ENCODE assay signal across 8 cellular contexts in genomic region chr14:23988610-23989363, GRCh38. TPM values are rescaled to one million over a fixed set of nuclear protein-coding genes. Genes with fewer than 3 reads are reported as not detected.
DNase-seq lines count a peak whose midpoint lies in the region; ATAC-seq and TF ChIP-seq lines count a peak whose summit lies in the region.
"Not testable (repeated sequence)": the region's sequence is repeated elsewhere in the genome, so short reads cannot be mapped to it uniquely, and the experiment has no call there.

Gene DHRS4L2, plus strand, starts transcription at chr14:23988929. Its CDS starts 19 bp downstream, at chr14:23988948.

- TF ChIP-seq CTCF in foreskin fibroblast (IDR thresholded peaks at IDR 0.05; ENCODE audit: low read depth, low read length); neural crest cell (conservative IDR thresholded peaks at IDR 0.05): not testable (repeated sequence)

- not testable (repeated sequence) for H3K27me3 Mint-ChIP-seq in neural crest cell (ENCODE audit: low read depth); stimulated activated memory B cell treated with anti-CD40 and anti-IgM and Interleukin-4, amounts not matched to agents 10 μg/mL and 1 μg/mL and 100 μg/mL, for 72 hours

- H3K9me3 Mint-ChIP-seq in neural crest cell; stimulated activated memory B cell treated with anti-CD40 and anti-IgM and Interleukin-4, amounts not matched to agents 10 μg/mL and 1 μg/mL and 100 μg/mL, for 72 hours: not testable (repeated sequence)

- H3K4me3 ChIP-seq in SJCRH30: not testable (repeated sequence)
- H3K4me3 ChIP-seq in foreskin fibroblast (ENCODE audit: low read depth in 1 of 2, low read length in 2 of 2): peak within 1 kb of the TSS in 1 of 2 donors; percentile 24

- H3K4me1 Mint-ChIP-seq in neural crest cell: peaks cover 16% of the 10 kb centered on the region
- H3K4me1 Mint-ChIP-seq in stimulated activated memory B cell treated with anti-CD40 and anti-IgM and Interleukin-4, amounts not matched to agents 10 μg/mL and 1 μg/mL and 100 μg/mL, for 72 hours: peaks cover 20% of the 10 kb centered on the region

- H3K4me1 ChIP-seq in SJCRH30: not testable (repeated sequence)

- peak within 1 kb of the TSS; percentile 16 for H3K4me3 Mint-ChIP-seq in neural crest cell
- peak within 1 kb of the TSS; percentile 82 for H3K4me3 Mint-ChIP-seq in stimulated activated memory B cell treated with anti-CD40 and anti-IgM and Interleukin-4, amounts not matched to agents 10 μg/mL and 1 μg/mL and 100 μg/mL, for 72 hours

- peak within 1 kb of the TSS; percentile 50 for H3K27ac Mint-ChIP-seq in neural crest cell (ENCODE audit: unreplicated experiment)
- H3K27ac Mint-ChIP-seq in stimulated activated memory B cell treated with anti-CD40 and anti-IgM and Interleukin-4, amounts not matched to agents 10 μg/mL and 1 μg/mL and 100 μg/mL, for 72 hours: peak within 1 kb of the TSS; percentile 80

- peak; percentile 87 for ATAC-seq in GM21576 (IDR thresholded peaks at IDR 0.05; ENCODE audit: unreplicated experiment)
- peak; percentile 92 for ATAC-seq in stimulated activated memory B cell treated with anti-CD40 and anti-IgM and Interleukin-4, amounts not matched to agents 10 μg/mL and 1 μg/mL and 100 μg/mL, for 72 hours

- not testable (repeated sequence) for H3K36me3 ChIP-seq in SJCRH30

- not testable (repeated sequence) for H3K9me3 ChIP-seq in SJCRH30 (replicated peaks)

- peak; percentile 69 for DNase-seq in EH (ENCODE audit: low read depth)
- peak in 74 of 76 experiments; percentile 37 to 91 (median 82) for DNase-seq in HUDEP-2 (lab: John Stamatoyannopoulos, UW; ENCODE audit: unreplicated experiment in 76 of 76)
- peak; percentile 21 to 37 for DNase-seq in SJCRH30
- peak; percentile 62 for DNase-seq in activated gamma-delta T cell treated with Interleukin-2 at 50 U/mL for 16 hours
- peak; percentile 60 to 78 for DNase-seq in foreskin fibroblast
- peak; percentile 57 for DNase-seq in neural crest cell (ENCODE audit: low read depth, low spot score)

- H3K36me3 Mint-ChIP-seq in neural crest cell (ENCODE audit: low read depth); stimulated activated memory B cell treated with anti-CD40 and anti-IgM and Interleukin-4, amounts not matched to agents 10 μg/mL and 1 μg/mL and 100 μg/mL, for 72 hours: not testable (repeated sequence)

- not testable (repeated sequence) for H3K27me3 ChIP-seq in SJCRH30

- not testable (repeated sequence) for H3K27ac ChIP-seq in SJCRH30

RNA-seq across cellular contexts. Expression of gene DHRS4L2, which starts in this region (rescaled TPM):
- 11.1 and 11.7 TPM in 2 replicates for total RNA-seq in SJCRH30 (2014; rRNA removed; shearing (Covaris generic))
- 15.1 and 17.1 TPM in 2 replicates for total RNA-seq in neural crest cell

Comparison
In these comparisons a context has a peak if more than half of its experiments do, and no peak if none do; other contexts are left out.
1. DNase-seq: peak in every context shown above with its lines; median percentile 82 in HUDEP-2; 69 in EH; 69 in foreskin fibroblast; 62 in activated gamma-delta T cell treated with Interleukin-2 at 50 U/mL for 16 hours; 57 in neural crest cell; 29 in SJCRH30.